In genomic region chr12:121531356-121531750, GRCh38 we compare ENCODE assay signal across 1 cellular context.
TF ChIP-seq lines count a peak whose summit lies in the region.

No MANE protein-coding gene starts in this region.

TF ChIP-seq in K562, 482 proteins besides CTCF, POLR2A, EP300 and RAD21 (continued from another document and continues in another):
- TF ChIP-seq CHD4 (IDR thresholded peaks at IDR 0.05; ENCODE audit: insufficient read depth, insufficient replicate concordance, low read depth, low read length, poor library complexity, severe bottlenecking) (peak; percentile 57), ZHX1 (conservative IDR thresholded peaks at IDR 0.05; ENCODE audit: low read length) (no peak), PHB (CRISPR knock-in tag; IDR thresholded peaks at IDR 0.05) (no peak), ZFP36 (IDR thresholded peaks at IDR 0.05; ENCODE audit: low read depth, low read length, partially characterized antibody) (peak; percentile 67), E2F5 (CRISPR knock-in tag; IDR thresholded peaks at IDR 0.05) (no peak), ZNF217 (CRISPR knock-in tag; IDR thresholded peaks at IDR 0.05) (no peak), HDAC2 (IDR thresholded peaks at IDR 0.05) (peak; percentile 81), KDM1A (IDR thresholded peaks at IDR 0.05) (peak; percentile 64 to 77; a peak in 3 of 4 replicates), RCOR1 (IDR thresholded peaks at IDR 0.05; ENCODE audit: borderline replicate concordance in 1 of 2, low read depth in 2 of 2, low read length in 2 of 2) (0 out of 4 replicates have a peak, but pooled peaks of 1 of the 2 experiments have one; percentile 22), SUPT5H (IDR thresholded peaks at IDR 0.05) (no peak), ZNF609 (CRISPR knock-in tag; IDR thresholded peaks at IDR 0.05; ENCODE audit: borderline replicate concordance) (no peak), FOXA3 (CRISPR knock-in tag; conservative IDR thresholded peaks at IDR 0.05 in 1 of 2, IDR thresholded peaks at IDR 0.05 in 1 of 2) (no peak), CSDE1 (IDR thresholded peaks at IDR 0.05) (no peak), ZNF232 (CRISPR knock-in tag; IDR thresholded peaks at IDR 0.05) (no peak), ZNF398 (CRISPR knock-in tag; IDR thresholded peaks at IDR 0.05) (no peak), ARID3A (IDR thresholded peaks at IDR 0.05; ENCODE audit: borderline replicate concordance, low read depth, low read length) (no peak), ELF4 (CRISPR knock-in tag; IDR thresholded peaks at IDR 0.05) (no peak), WHSC1 (IDR thresholded peaks at IDR 0.05; ENCODE audit: low read length) (no peak), ZNF318 (IDR thresholded peaks at IDR 0.05; ENCODE audit: borderline replicate concordance in 1 of 2, low read depth in 1 of 2) (no peak), UBTF (IDR thresholded peaks at IDR 0.05; ENCODE audit: borderline replicate concordance in 1 of 2, low read depth in 2 of 2, low read length in 2 of 2) (no peak), POLR2G (IDR thresholded peaks at IDR 0.05; ENCODE audit: low read depth, low read length) (no peak), NEUROD1 (IDR thresholded peaks at IDR 0.05; ENCODE audit: borderline replicate concordance, low read depth, low read length, partially characterized antibody) (no peak), ZBTB26 (CRISPR knock-in tag; IDR thresholded peaks at IDR 0.05) (no peak), PML (IDR thresholded peaks at IDR 0.05; ENCODE audit: low read length) (no peak), ZNF431 (CRISPR knock-in tag; IDR thresholded peaks at IDR 0.05) (no peak), CREB3 (tag; conservative IDR thresholded peaks at IDR 0.05; ENCODE audit: low read depth) (no peak), MEF2D (tag; conservative IDR thresholded peaks at IDR 0.05; ENCODE audit: low read depth) (no peak), ZNF224 (CRISPR knock-in tag; IDR thresholded peaks at IDR 0.05) (no peak), KLF10 (CRISPR knock-in tag; IDR thresholded peaks at IDR 0.05) (no peak)
